Comparison of ENCODE assay signal across 9 cellular contexts in genomic region chr7:131104611-131105293, GRCh38.
DNase-seq lines count a peak whose midpoint lies in the region; ATAC-seq and TF ChIP-seq lines count a peak whose summit lies in the region.
"Had no signal": no experiment of that assay in that cellular context is flagged by ENCODE, and none has a peak within 500 bp of the region (broad histone marks: within the 10 kb centered on the region; RNA-seq: fewer than 3 reads in every experiment).

No MANE protein-coding gene starts in this region.

- TF ChIP-seq CTCF in heart left ventricle (IDR thresholded peaks at IDR 0.05) (no peak), brain microvascular endothelial cell (IDR thresholded peaks at IDR 0.05; ENCODE audit: low read depth, low read length, missing control alignments) (no peak), vagina (IDR thresholded peaks at IDR 0.05) (no peak)

- DNase-seq in heart left ventricle (no peak), left cardiac atrium (no peak), brain microvascular endothelial cell (no peak), vagina (ENCODE audit: extremely low spot score in 2 of 2) (no peak), NCI-H1105 treated with DMSO at 0.1 percent for 48 hours (lab: John Stamatoyannopoulos, UW) (no peak)
- DNase-seq: activated CD8-positive, alpha-beta memory T cell treated with anti-CD3 and anti-CD28 coated beads for 24 hours had no signal

- peak overlapping the region in 11 of 12 donors; percentile 66 to 99 (median 94) for H3K27ac ChIP-seq in heart left ventricle
- H3K27ac ChIP-seq in brain microvascular endothelial cell: no peak overlapping the region
- H3K27ac ChIP-seq in mesodermal cell (ENCODE audit: low read depth, low read length, severe bottlenecking): no peak overlapping the region
- H3K27ac ChIP-seq in vagina: peak overlapping the region; percentile 100

- in situ Hi-C loops in brain microvascular endothelial cell (cut with HindIII; ENCODE audit: low pct_ligation_motif_present, low sequenced_read_pairs): no loop called here

- H3K36me3 ChIP-seq in heart left ventricle (peaks cover 0 to 38% (median 18%) of the 10 kb centered on the region in 9 donors), brain microvascular endothelial cell (replicated peaks) (peaks cover 9% of the 10 kb centered on the region), mesodermal cell (ENCODE audit: control insufficient read depth, insufficient read depth, low read length) (peaks cover 3% of the 10 kb centered on the region), vagina (no peaks in the 10 kb centered on the region)

- peak overlapping the region; percentile 36 to 98 (median 86) for H3K4me3 ChIP-seq in heart left ventricle
- H3K4me3 ChIP-seq in brain microvascular endothelial cell (ENCODE audit: low read depth, low read length): peak overlapping the region; percentile 54
- peak overlapping the region; percentile 38 for H3K4me3 ChIP-seq in mesodermal cell (ENCODE audit: extremely low read depth, insufficient read depth, low read length, poor library complexity, severe bottlenecking)
- H3K4me3 ChIP-seq in vagina: peak overlapping the region; percentile 87 to 100

- H3K4me1 ChIP-seq in heart left ventricle (peaks cover 5 to 70% (median 63%) of the 10 kb centered on the region in 12 donors), mesodermal cell (ENCODE audit: control insufficient read depth, insufficient read depth, low read length, poor library complexity, severe bottlenecking) (peaks cover 24% of the 10 kb centered on the region), vagina (peaks cover 59% of the 10 kb centered on the region)

- ATAC-seq in heart left ventricle: no peak
- ATAC-seq in left cardiac atrium: no peak
- ATAC-seq in HG03520 (IDR thresholded peaks at IDR 0.05; ENCODE audit: unreplicated experiment): no peak
- ATAC-seq in GM21526 (IDR thresholded peaks at IDR 0.05; ENCODE audit: low FRiP score, unreplicated experiment): no peak

- H3K27me3 ChIP-seq in heart left ventricle (no peaks in the 10 kb centered on the region), brain microvascular endothelial cell (replicated peaks) (no peaks in the 10 kb centered on the region), vagina (no peaks in the 10 kb centered on the region)

- H3K9me3 ChIP-seq in heart left ventricle (no peaks in the 10 kb centered on the region), mesodermal cell (ENCODE audit: control insufficient read depth, low read length) (no peaks in the 10 kb centered on the region), vagina (no peaks in the 10 kb centered on the region)

- TF ChIP-seq POLR2A in heart left ventricle (IDR thresholded peaks at IDR 0.05) (no peak), vagina (IDR thresholded peaks at IDR 0.05) (no peak)

- WGBS in heart left ventricle, 4 donors: 55 to 77% (median 60%) methylated on average over 12 of the region's 12 CpGs
- WGBS in mesodermal cell (ENCODE audit: insufficient coverage in 2 of 2), 2 experiments: 88 to 94% methylated on average over 6 to 7 of the region's 12 CpGs

- intact Hi-C loops in heart left ventricle (cut with DNase I) (loop anchor here in 9 of 10 donors (5.0 to 10.0 kb wide), 11 partner anchors 32 to 323 kb away; partner anchors contain the start of gene MKLN1 (in 2 of the 9)), left cardiac atrium (cut with DNase I) (no loop called here), vagina (cut with DNase I) (loop anchor here (2.0 to 10.0 kb wide), 4 partner anchors 110 to 320 kb away; no protein-coding TSS in a partner anchor)

Comparison
In these comparisons a context has a peak if more than half of its experiments do, and no peak if none do; other contexts are left out.
1. intact Hi-C loops: an anchor here in heart left ventricle (5.0 to 10.0 kb wide) and vagina (2.0 to 10.0 kb wide); none called in left cardiac atrium.
2. H3K27ac ChIP-seq: peak in heart left ventricle (11 of 12) and vagina (single experiment); none in brain microvascular endothelial cell (single experiment) and mesodermal cell (single experiment).
3. H3K4me3 ChIP-seq: peak in every context shown above with its lines; median percentile 94 in vagina; 86 in heart left ventricle; 54 in brain microvascular endothelial cell; 38 in mesodermal cell.